9 cellular contexts compared by ENCODE assay signal in the genomic region with DNA sequence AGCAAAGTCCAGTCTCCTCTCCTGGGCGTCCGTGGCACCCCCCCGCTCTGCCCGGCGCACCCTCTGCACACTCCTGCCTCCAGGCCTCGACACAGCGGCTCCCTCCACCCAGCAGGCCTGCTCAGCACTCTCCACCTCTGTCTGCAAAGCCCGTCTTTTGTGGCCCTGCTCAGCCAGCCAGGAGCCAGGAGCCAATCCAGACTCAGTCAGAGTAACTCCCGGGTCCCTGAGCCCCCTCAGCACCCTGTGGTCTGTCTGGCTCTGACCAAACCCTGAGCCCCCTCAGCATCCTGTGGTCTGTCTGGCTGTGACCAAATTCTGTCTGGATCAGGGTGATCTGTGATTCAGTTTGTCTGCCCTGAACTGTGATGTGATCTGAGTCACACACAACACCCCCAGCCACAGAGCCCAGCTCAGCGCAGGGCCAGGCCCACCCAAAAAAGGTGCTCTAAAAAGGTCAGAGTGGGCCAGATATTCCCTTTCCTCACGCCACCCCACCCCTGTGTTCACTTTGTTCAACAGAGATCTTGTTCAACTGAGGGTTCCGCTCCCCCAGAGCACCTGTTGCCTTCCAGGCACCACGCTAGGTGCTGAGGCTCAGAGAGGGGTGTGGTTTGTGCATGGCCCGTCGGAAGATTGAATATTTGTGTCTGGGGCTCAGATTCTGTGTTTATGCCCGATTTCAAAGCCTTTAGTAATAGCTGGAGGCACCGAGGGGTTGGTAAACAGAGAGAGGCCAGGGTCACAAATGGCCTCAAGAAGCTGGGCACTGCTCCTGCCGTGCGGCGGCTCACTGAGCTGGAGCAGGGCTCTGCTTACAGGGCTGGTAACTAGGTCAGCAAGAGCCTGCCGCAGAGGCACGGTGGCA. TPM values are rescaled to one million over a fixed set of nuclear protein-coding genes. Genes with fewer than 3 reads are reported as not detected.
DNase-seq lines count a peak whose midpoint lies in the region; ATAC-seq and TF ChIP-seq lines count a peak whose summit lies in the region.
"Had no signal": no experiment of that assay in that cellular context is flagged by ENCODE, and none has a peak within 500 bp of the region (broad histone marks: within the 10 kb centered on the region; RNA-seq: fewer than 3 reads in every experiment).

No MANE protein-coding gene starts in this region.

- peaks cover 66% of the 10 kb centered on the region for H3K4me1 Mint-ChIP-seq in activated CD8-positive, alpha-beta T cell treated with anti-CD3 and anti-CD28 coated beads for 36 hours (ENCODE audit: low read depth)
- H3K4me1 Mint-ChIP-seq in mesothelial cell of epicardium, result no peaks in the 10 kb centered on the region

- no peak for TF ChIP-seq CTCF in activated CD8-positive, alpha-beta T cell treated with anti-CD3 and anti-CD28 coated beads for 36 hours (IDR thresholded peaks at IDR 0.05)
- TF ChIP-seq CTCF in epithelial cell of esophagus (IDR thresholded peaks at IDR 0.05; ENCODE audit: insufficient read depth, low read depth, low read length, missing control alignments) (no peak), gastrocnemius medialis (IDR thresholded peaks at IDR 0.05 in 4 of 5, conservative IDR thresholded peaks at IDR 0.05 in 1 of 5) (no peak), mesothelial cell of epicardium (IDR thresholded peaks at IDR 0.05; ENCODE audit: unreplicated experiment) (no peak)

- no peaks in the 10 kb centered on the region for H3K27me3 Mint-ChIP-seq in activated CD8-positive, alpha-beta T cell treated with anti-CD3 and anti-CD28 coated beads for 36 hours
- no peaks in the 10 kb centered on the region for H3K27me3 Mint-ChIP-seq in mesothelial cell of epicardium (ENCODE audit: low read depth)

- POLR2A ChIA-PET in activated CD8-positive, alpha-beta T cell treated with anti-CD3 and anti-CD28 coated beads for 36 hours (lab: Charles Lee), result interaction anchor here (1.3 to 2.8 kb wide), 5 partner anchors 12 to 72 kb away, joined by 3 to 21 read pairs (median 5); a partner anchor contains a TSS

- H3K4me3 ChIP-seq in epithelial cell of esophagus (ENCODE audit: low read length) (no peak overlapping the region), gastrocnemius medialis (no peak overlapping the region)
- H3K4me3 ChIP-seq: SJSA1 had no signal

- in situ Hi-C loops in gastrocnemius medialis (cut with MboI; ENCODE audit: low sequenced_read_pairs in 4 of 4), result no loop called here

- H3K27me3 ChIP-seq in gastrocnemius medialis, result no peaks in the 10 kb centered on the region
- H3K27me3 ChIP-seq: SJSA1 had no signal

- intact Hi-C loops in activated CD8-positive, alpha-beta T cell treated with anti-CD3 and anti-CD28 coated beads for 36 hours (cut with micrococcal nuclease), result loop anchor here (5.0 to 10.0 kb wide), 2 partner anchors 33 to 580 kb away; no protein-coding TSS in a partner anchor
- intact Hi-C loops in gastrocnemius medialis (cut with DNase I; ENCODE audit: low total_unique reads), result no loop called here

- H3K9me3 ChIP-seq in gastrocnemius medialis, result no peaks in the 10 kb centered on the region
- H3K9me3 ChIP-seq: SJSA1 had no signal

- peak overlapping the region; percentile 83 for H3K27ac Mint-ChIP-seq in activated CD8-positive, alpha-beta T cell treated with anti-CD3 and anti-CD28 coated beads for 36 hours
- H3K27ac Mint-ChIP-seq in mesothelial cell of epicardium, result no peak overlapping the region

- DNase-seq in HT1080 (ENCODE audit: low read depth), result peak; percentile 70
- peak; percentile 86 for DNase-seq in activated CD8-positive, alpha-beta T cell treated with anti-CD3 and anti-CD28 coated beads for 36 hours
- peak; percentile 43 for DNase-seq in epithelial cell of esophagus (ENCODE audit: low read depth)
- peak; percentile 24 to 63 for DNase-seq in stimulated activated CD8-positive, alpha-beta memory T cell treated with anti-CD3 and anti-CD28 coated beads, Interleukin-2, amount 100 ng/mL, for 1 hour (ENCODE audit: low read depth in 2 of 2)
- no peak for DNase-seq in NCI-H1092 (lab: John Stamatoyannopoulos, UW)
- no peak for DNase-seq in gastrocnemius medialis
- DNase-seq in mesothelial cell of epicardium (ENCODE audit: low spot score in 2 of 2, unreplicated experiment in 2 of 2), result no peak

- H3K36me3 Mint-ChIP-seq in activated CD8-positive, alpha-beta T cell treated with anti-CD3 and anti-CD28 coated beads for 36 hours (ENCODE audit: low read depth), result peaks cover 2% of the 10 kb centered on the region
- no peaks in the 10 kb centered on the region for H3K36me3 Mint-ChIP-seq in mesothelial cell of epicardium

- H3K27ac ChIP-seq in gastrocnemius medialis, result no peak overlapping the region
- H3K27ac ChIP-seq: SJSA1 had no signal

- peak overlapping the region; percentile 43 for H3K4me3 Mint-ChIP-seq in activated CD8-positive, alpha-beta T cell treated with anti-CD3 and anti-CD28 coated beads for 36 hours
- H3K4me3 Mint-ChIP-seq in mesothelial cell of epicardium, result no peak overlapping the region

- TF ChIP-seq POLR2A in gastrocnemius medialis (IDR thresholded peaks at IDR 0.05), result no peak

- H3K36me3 ChIP-seq in gastrocnemius medialis, result no peaks in the 10 kb centered on the region
- H3K36me3 ChIP-seq: SJSA1 had no signal

- H3K9me3 Mint-ChIP-seq in activated CD8-positive, alpha-beta T cell treated with anti-CD3 and anti-CD28 coated beads for 36 hours, result no peaks in the 10 kb centered on the region
- H3K9me3 Mint-ChIP-seq in mesothelial cell of epicardium, result no peaks in the 10 kb centered on the region

- no peaks in the 10 kb centered on the region for H3K4me1 ChIP-seq in gastrocnemius medialis

- CTCF ChIA-PET in activated CD8-positive, alpha-beta T cell treated with anti-CD3 and anti-CD28 coated beads for 36 hours (lab: Charles Lee), result interaction anchor here (3.0 to 3.3 kb wide), 2 partner anchors 34 to 58 kb away, joined by 7 to 32 read pairs; no protein-coding TSS in a partner anchor

- ATAC-seq in activated CD8-positive, alpha-beta T cell treated with anti-CD3 and anti-CD28 coated beads for 36 hours, result peak; percentile 69
- ATAC-seq in GM19397 (IDR thresholded peaks at IDR 0.05; ENCODE audit: unreplicated experiment) (no peak), gastrocnemius medialis (no peak)

RNA-seq across cellular contexts. Expression of a gene that starts 5.9 kb away (rescaled TPM):
- total RNA-seq in HT1080 (2014; rRNA removed; shearing (Covaris generic)), result 26.9 and 34.0 TPM in 2 replicates
- polyA plus RNA-seq in HT1080 (2015; cell fraction: cytosol; rRNA removed), result 29.1 and 35.0 TPM in 2 replicates
- polyA plus RNA-seq in HT1080 (2015; cell fraction: nucleus; rRNA removed), result 20.6 and 23.2 TPM in 2 replicates
- 10 to 100 TPM; 31.8 to 32.4 TPM for total RNA-seq in activated CD8-positive, alpha-beta T cell treated with anti-CD3 and anti-CD28 coated beads for 36 hours
- total RNA-seq in gastrocnemius medialis (10 to 100 TPM; 10.8 to 25.0 (median 23.5) TPM), mesothelial cell of epicardium (19.8 to 20.6 TPM (median 20.4 TPM) in 3 replicates)

RNA-seq across cellular contexts. Expression of a gene that starts 50.9 kb away (rescaled TPM):
- total RNA-seq in HT1080 (2014; rRNA removed; shearing (Covaris generic)), result 20.5 and 23.6 TPM in 2 replicates
- polyA plus RNA-seq in HT1080 (2015; cell fraction: cytosol; rRNA removed), result 12.3 and 13.6 TPM in 2 replicates
- polyA plus RNA-seq in HT1080 (2015; cell fraction: nucleus; rRNA removed), result 73.5 and 81.9 TPM in 2 replicates
- 10 to 100 TPM; 34.7 to 41.1 TPM for total RNA-seq in activated CD8-positive, alpha-beta T cell treated with anti-CD3 and anti-CD28 coated beads for 36 hours
- 10 to 100 TPM in 3 of 4 donors, 1 to 10 TPM in 1; 9.5 to 15.2 (median 14.5) TPM for total RNA-seq in gastrocnemius medialis
- total RNA-seq in mesothelial cell of epicardium, result 88.8 to 97.0 TPM (median 91.4 TPM) in 3 replicates

Comparison
In these comparisons a context has a peak if more than half of its experiments do, and no peak if none do; other contexts are left out.
1. DNase-seq: peak in HT1080 (single experiment), activated CD8-positive, alpha-beta T cell treated with anti-CD3 and anti-CD28 coated beads for 36 hours (single experiment), epithelial cell of esophagus (single experiment) and stimulated activated CD8-positive, alpha-beta memory T cell treated with anti-CD3 and anti-CD28 coated beads, Interleukin-2, amount 100 ng/mL, for 1 hour (2 of 2); none in NCI-H1092 (single experiment), gastrocnemius medialis (0 of 2) and mesothelial cell of epicardium (0 of 2).